ENCODE assay signal across 24 cellular contexts in genomic region chr16:55575621-55576020, GRCh38. TPM values are rescaled to one million over a fixed set of nuclear protein-coding genes. Genes with fewer than 3 reads are reported as not detected.
"Had no signal": no experiment of that assay in that cellular context is flagged by ENCODE, and none has a peak within 500 bp of the region (broad histone marks: within the 10 kb centered on the region; RNA-seq: fewer than 3 reads in every experiment).

No MANE protein-coding gene starts in this region.

- H3K4me3 ChIP-seq: heart right ventricle, lung, mucosa of descending colon, psoas muscle, sigmoid colon, spleen, suprapubic skin, thoracic aorta, tibial artery, upper lobe of right lung had no signal

- H3K9ac ChIP-seq: parathyroid adenoma had no signal

- H3K9me3 ChIP-seq: heart right ventricle, mucosa of descending colon, psoas muscle, sigmoid colon, spleen, suprapubic skin, thoracic aorta, tibial artery, upper lobe of right lung had no signal

- H3K27me3 ChIP-seq: heart right ventricle, sigmoid colon, spleen, suprapubic skin, tibial artery, upper lobe of right lung had no signal

- H3K4me1 ChIP-seq: parathyroid adenoma, psoas muscle, tibial artery, upper lobe of right lung had no signal

- H3K27ac ChIP-seq: parathyroid adenoma, psoas muscle, suprapubic skin, thoracic aorta, tibial artery, upper lobe of right lung had no signal

- ATAC-seq: left lobe of liver; mucosa of descending colon; naive thymus-derived CD8-positive, alpha-beta T cell; psoas muscle; stimulated activated effector memory CD8-positive, alpha-beta T cell treated with anti-CD3 and anti-CD28 coated beads, Interleukin-12 subunit alpha, Interleukin-12 subunit beta, amount 100 ng/mL, for 72 hours; upper lobe of right lung had no signal

- DNase-seq: hippocampal formation; kidney glomerular epithelial cell; left cardiac atrium; mesendoderm; midbrain; mucosa of descending colon; naive thymus-derived CD8-positive, alpha-beta T cell; occipital lobe; psoas muscle; sigmoid colon; small intestine; spleen; stimulated activated CD4-positive, alpha-beta T cell treated with anti-CD3 and anti-CD28 coated beads, Interleukin-4, amount 100 ng/mL, for 24 hours; stimulated activated naive CD4-positive, alpha-beta T cell; tibial artery; trophoblast cell; upper lobe of right lung had no signal

- H3K79me2 ChIP-seq: parathyroid adenoma had no signal

- H2AFZ ChIP-seq: parathyroid adenoma had no signal

RNA-seq across cellular contexts. Expression of gene CAPNS2, which starts 9.1 kb away (rescaled TPM):
- total RNA-seq: left lobe of liver; naive thymus-derived CD8-positive, alpha-beta T cell; occipital lobe had no signal
- polyA plus RNA-seq: naive thymus-derived CD8-positive, alpha-beta T cell had no signal
